Comparison of ENCODE assay signal across 8 cellular contexts in genomic region chr11:64865286-64866172, GRCh38. TPM values are rescaled to one million over a fixed set of nuclear protein-coding genes. Genes with fewer than 3 reads are reported as not detected.
DNase-seq lines count a peak whose midpoint lies in the region; ATAC-seq lines count a peak whose summit lies in the region.

No MANE protein-coding gene starts in this region.

- H3K9me3 Mint-ChIP-seq in natural killer cell treated with Interleukin-12 subunit alpha and Interleukin-12 subunit beta and Interleukin-15 and Interleukin-18, amount 100 ng/mL, for 72 hours, result peaks cover 5% of the 10 kb centered on the region

- peak; percentile 58 to 64 for ATAC-seq in activated CD4-positive, CD25-positive, alpha-beta regulatory T cell treated with anti-CD3 and anti-CD28 coated beads, Interleukin-2, amount 50 U/mL, for 24 hours
- ATAC-seq in natural killer cell treated with Interleukin-12 subunit alpha and Interleukin-12 subunit beta and Interleukin-15 and Interleukin-18, amount 100 ng/mL, for 72 hours, result peak; percentile 50 to 52
- ATAC-seq in HG02884 (IDR thresholded peaks at IDR 0.05; ENCODE audit: unreplicated experiment), result no peak

- H3K27me3 Mint-ChIP-seq in natural killer cell treated with Interleukin-12 subunit alpha and Interleukin-12 subunit beta and Interleukin-15 and Interleukin-18, amount 100 ng/mL, for 72 hours, result no peaks in the 10 kb centered on the region

- DNase-seq in activated CD4-positive, CD25-positive, alpha-beta regulatory T cell treated with anti-CD3 and anti-CD28 coated beads, Interleukin-2, amount 50 U/mL, for 72 hours, result no peak
- DNase-seq in MV-4-11 (lab: John Stamatoyannopoulos, UW) (peak; percentile 91), caudate nucleus (lab: John Stamatoyannopoulos, UW) (peak in 1 of 61 donors; percentile 37), NCI-H1105 treated with DMSO at 0.1 percent for 48 hours (lab: John Stamatoyannopoulos, UW) (no peak), NCI-H69 (lab: John Stamatoyannopoulos, UW) (no peak)
- DNase-seq in natural killer cell treated with Interleukin-12 subunit alpha and Interleukin-12 subunit beta and Interleukin-15 and Interleukin-18, amount 100 ng/mL, for 72 hours (ENCODE audit: low spot score), result no peak

- peak overlapping the region; percentile 88 to 92 for H3K27ac Mint-ChIP-seq in natural killer cell treated with Interleukin-12 subunit alpha and Interleukin-12 subunit beta and Interleukin-15 and Interleukin-18, amount 100 ng/mL, for 72 hours

- H3K27ac ChIP-seq in caudate nucleus (ENCODE audit: low read depth, low read length), result peak overlapping the region; percentile 60

- peaks cover 6% of the 10 kb centered on the region for H3K36me3 Mint-ChIP-seq in natural killer cell treated with Interleukin-12 subunit alpha and Interleukin-12 subunit beta and Interleukin-15 and Interleukin-18, amount 100 ng/mL, for 72 hours

- H3K4me3 Mint-ChIP-seq in natural killer cell treated with Interleukin-12 subunit alpha and Interleukin-12 subunit beta and Interleukin-15 and Interleukin-18, amount 100 ng/mL, for 72 hours, result peak overlapping the region; percentile 75

- peaks cover 67 to 74% of the 10 kb centered on the region in 2 donors for H3K4me1 Mint-ChIP-seq in natural killer cell treated with Interleukin-12 subunit alpha and Interleukin-12 subunit beta and Interleukin-15 and Interleukin-18, amount 100 ng/mL, for 72 hours (ENCODE audit: low read depth in 2 of 2)

RNA-seq across cellular contexts. Expression of gene EHD1, which starts 12.9 kb away (rescaled TPM):
- total RNA-seq in natural killer cell treated with Interleukin-12 subunit alpha and Interleukin-12 subunit beta and Interleukin-15 and Interleukin-18, amount 100 ng/mL, for 72 hours, result 100 to 1,000 TPM; 202 to 235 TPM

RNA-seq across cellular contexts. Expression of gene CDC42BPG, which starts 21.1 kb away (rescaled TPM):
- 1 to 10 TPM in 1 of 2 donors, under 1 TPM in 1; 0.59 to 1.9 TPM for total RNA-seq in natural killer cell treated with Interleukin-12 subunit alpha and Interleukin-12 subunit beta and Interleukin-15 and Interleukin-18, amount 100 ng/mL, for 72 hours

RNA-seq across cellular contexts. Expression of gene ATG2A, which starts 51.5 kb away (rescaled TPM):
- 10 to 100 TPM; 24.1 to 31.9 TPM for total RNA-seq in natural killer cell treated with Interleukin-12 subunit alpha and Interleukin-12 subunit beta and Interleukin-15 and Interleukin-18, amount 100 ng/mL, for 72 hours

RNA-seq across cellular contexts. Expression of gene MEN1, which starts 55.2 kb away (rescaled TPM):
- 10 to 100 TPM; 32.6 to 53.5 TPM for total RNA-seq in natural killer cell treated with Interleukin-12 subunit alpha and Interleukin-12 subunit beta and Interleukin-15 and Interleukin-18, amount 100 ng/mL, for 72 hours

RNA-seq across cellular contexts. Expression of gene PPP2R5B, which starts 59.0 kb away (rescaled TPM):
- total RNA-seq in natural killer cell treated with Interleukin-12 subunit alpha and Interleukin-12 subunit beta and Interleukin-15 and Interleukin-18, amount 100 ng/mL, for 72 hours, result 10 to 100 TPM; 32.6 to 35.6 TPM
